In genomic region chr6:152897807-152898399, GRCh38 we compare ENCODE assay signal across 9 cellular contexts.
DNase-seq lines count a peak whose midpoint lies in the region; ATAC-seq, FAIRE-seq and TF ChIP-seq lines count a peak whose summit lies in the region.
"Had no signal": no experiment of that assay in that cellular context is flagged by ENCODE, and none has a peak within 500 bp of the region (broad histone marks: within the 10 kb centered on the region; RNA-seq: fewer than 3 reads in every experiment).

No MANE protein-coding gene starts in this region.

- no peaks in the 10 kb centered on the region for H3K79me2 ChIP-seq in PC-3 (ENCODE audit: low read length)

- no peaks in the 10 kb centered on the region for H4K20me1 ChIP-seq in PC-3 (ENCODE audit: low read length)

- no peak overlapping the region for H3K27ac Mint-ChIP-seq in activated T-cell treated with anti-CD3 and anti-CD28 coated beads, Interleukin-2, amount 50 U/mL, for 72 hours

- no peaks in the 10 kb centered on the region for H3F3A ChIP-seq in PC-3 (ENCODE audit: low read length, unreplicated experiment)

- H3K9me3 Mint-ChIP-seq in activated T-cell treated with anti-CD3 and anti-CD28 coated beads, Interleukin-2, amount 50 U/mL, for 72 hours = no peaks in the 10 kb centered on the region

- H3K9me2 ChIP-seq in PC-3 (replicated peaks; ENCODE audit: low read length) = no peaks in the 10 kb centered on the region

- CTCF ChIA-PET in PC-3 (lab: Charles Lee) = no interaction called here

- H3K9ac ChIP-seq in PC-3 (ENCODE audit: low read length) = no peak overlapping the region

- H3K9me3 ChIP-seq in PC-3 (ENCODE audit: low read length) (no peaks in the 10 kb centered on the region), thoracic aorta (no peaks in the 10 kb centered on the region)

- no peaks in the 10 kb centered on the region for H3K4me1 Mint-ChIP-seq in activated T-cell treated with anti-CD3 and anti-CD28 coated beads, Interleukin-2, amount 50 U/mL, for 72 hours (ENCODE audit: low read depth)

- peaks cover 61% of the 10 kb centered on the region for H3K27me3 ChIP-seq in PC-3 (ENCODE audit: low read length)
- H3K27me3 ChIP-seq in thoracic aorta (replicated peaks; ENCODE audit: insufficient read depth) = no peaks in the 10 kb centered on the region

- no peak overlapping the region for H3K4me3 ChIP-seq in PC-3 (ENCODE audit: low read length)
- H3K4me3 ChIP-seq in thoracic aorta = no peak overlapping the region

- no peak for DNase-seq in D721Med (ENCODE audit: insufficient read length, low spot score)
- peak; percentile 75 for DNase-seq in PC-3
- peak; percentile 66 to 72 for DNase-seq in activated T-cell treated with anti-CD3 and anti-CD28 coated beads, Interleukin-2, amount 50 U/mL, for 72 hours
- peak; percentile 22 for DNase-seq in fibroblast of the conjunctiva (ENCODE audit: low read depth)
- DNase-seq in omental fat pad (ENCODE audit: low spot score) = peak; percentile 57
- no peak for DNase-seq in thoracic aorta (ENCODE audit: low spot score)

- no TSS peak for BruUV-seq in PC-3 (replicated peaks; lab: Mats Ljungman, UMichigan)

- H3K27ac ChIP-seq in PC-3 (ENCODE audit: low read length) (no peak overlapping the region), thoracic aorta (no peak overlapping the region)
- H3K27ac ChIP-seq: epithelial cell of prostate had no signal

- POLR2A ChIA-PET in PC-3 (lab: Charles Lee; ENCODE audit: unreplicated experiment) = no interaction called here

- ATAC-seq in GM19438 (IDR thresholded peaks at IDR 0.05; ENCODE audit: low read depth, unreplicated experiment) = peak; percentile 98
- peak; percentile 99 for ATAC-seq in HG03442 (IDR thresholded peaks at IDR 0.05; ENCODE audit: unreplicated experiment)
- ATAC-seq in PC-3 = peak; percentile 80
- ATAC-seq in activated T-cell treated with anti-CD3 and anti-CD28 coated beads, Interleukin-2, amount 50 U/mL, for 72 hours (replicated peaks in 1 of 2) = peak; percentile 71 to 73
- peak; percentile 71 for ATAC-seq in omental fat pad (ENCODE audit: low FRiP score)
- ATAC-seq in thoracic aorta (ENCODE audit: insufficient number of reproducible peaks, low FRiP score, low read depth) = no peak

- no peaks in the 10 kb centered on the region for H3K36me3 Mint-ChIP-seq in activated T-cell treated with anti-CD3 and anti-CD28 coated beads, Interleukin-2, amount 50 U/mL, for 72 hours (ENCODE audit: insufficient read depth in 2 of 2)

- FAIRE-seq in D721Med (lab: Jason Lieb, UNC) = no peak

- H3K27me3 Mint-ChIP-seq in activated T-cell treated with anti-CD3 and anti-CD28 coated beads, Interleukin-2, amount 50 U/mL, for 72 hours (ENCODE audit: low read depth) = peaks cover 22% of the 10 kb centered on the region

- no peaks in the 10 kb centered on the region for H3K36me3 ChIP-seq in PC-3 (ENCODE audit: low read depth, low read length)
- no peaks in the 10 kb centered on the region for H3K36me3 ChIP-seq in thoracic aorta

- intact Hi-C loops in PC-3 (cut with micrococcal nuclease) = no loop called here

- H2AFZ ChIP-seq in PC-3 (ENCODE audit: low read length) = no peak overlapping the region

- TF ChIP-seq CTCF in D721Med (IDR thresholded peaks at IDR 0.05; ENCODE audit: insufficient read depth, missing control alignments) = peak; percentile 87
- peak; percentile 69 for TF ChIP-seq CTCF in PC-3 (conservative IDR thresholded peaks at IDR 0.05; ENCODE audit: low read depth, low read length)
- TF ChIP-seq CTCF in omental fat pad (IDR thresholded peaks at IDR 0.05) = no peak
- TF ChIP-seq CTCF in thoracic aorta (IDR thresholded peaks at IDR 0.05) = peak; percentile 52

- H3K4me3 Mint-ChIP-seq in activated T-cell treated with anti-CD3 and anti-CD28 coated beads, Interleukin-2, amount 50 U/mL, for 72 hours = no peak overlapping the region

- no peak overlapping the region for H3K4me2 ChIP-seq in PC-3 (ENCODE audit: low read length)

- no peaks in the 10 kb centered on the region for H3K4me1 ChIP-seq in PC-3 (ENCODE audit: insufficient read depth, low read length)
- no peaks in the 10 kb centered on the region for H3K4me1 ChIP-seq in thoracic aorta (ENCODE audit: control insufficient read depth in 1 of 2, low read depth in 2 of 2)

Comparison
In these comparisons a context has a peak if more than half of its experiments do, and no peak if none do; other contexts are left out.
1. DNase-seq: peak in PC-3 (single experiment), activated T-cell treated with anti-CD3 and anti-CD28 coated beads, Interleukin-2, amount 50 U/mL, for 72 hours (2 of 2), fibroblast of the conjunctiva (single experiment) and omental fat pad (single experiment); none in D721Med (single experiment) and thoracic aorta (single experiment).
2. CTCF ChIP-seq: peak in D721Med (single experiment), PC-3 (single experiment) and thoracic aorta (single experiment); none in omental fat pad (0 of 3).